In the genomic region with DNA sequence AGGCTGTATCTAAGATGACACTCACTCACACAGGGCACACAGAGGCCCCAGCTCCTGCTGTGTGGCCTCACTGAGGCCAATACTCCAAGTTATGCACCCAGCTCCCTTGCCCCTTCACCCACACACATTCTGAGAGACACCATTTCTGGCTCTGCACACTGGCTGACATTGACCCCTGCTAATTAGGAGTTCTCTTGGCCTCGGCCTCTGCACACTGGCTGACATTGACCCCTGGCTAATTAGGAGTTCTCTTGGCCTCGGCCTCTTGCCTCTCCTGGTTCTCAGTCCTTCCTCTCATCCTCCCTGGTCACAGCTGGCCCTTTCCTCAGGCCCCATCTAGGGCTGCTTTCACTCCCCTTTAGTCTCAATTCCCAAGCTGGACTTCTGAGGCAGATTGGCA, we compare ENCODE assay signal across 23 cellular contexts.
"Had no signal": no experiment of that assay in that cellular context is flagged by ENCODE, and none has a peak within 500 bp of the region (broad histone marks: within the 10 kb centered on the region; RNA-seq: fewer than 3 reads in every experiment).

No MANE protein-coding gene starts in this region.

- DNase-seq: activated CD4-positive, alpha-beta T cell treated with anti-CD3 and anti-CD28 coated beads for 1 hour; activated CD4-positive, alpha-beta T cell treated with anti-CD3 and anti-CD28 coated beads, Interleukin-2, amount 50 U/mL, for 4 hours; activated naive CD8-positive, alpha-beta T cell treated with anti-CD3 and anti-CD28 coated beads for 36 hours; activated T-cell treated with anti-CD3 and anti-CD28 coated beads, Interleukin-2, amount 50 U/mL, for 72 hours; amygdala; effector memory CD8-positive, alpha-beta T cell; heart left ventricle; immature natural killer cell; mammary epithelial cell; stimulated activated CD4-positive, alpha-beta T cell treated with anti-CD3 and anti-CD28 coated beads, Interleukin-4, amount 100 ng/mL, for 24 hours; stimulated activated naive CD8-positive, alpha-beta T cell treated with anti-CD3 and anti-CD28 coated beads, Interleukin-15, Interleukin-2, amounts not matched to agents 100 U/mL and 50 U/mL, for 24 hours; T-helper 1 cell; T1000 had no signal

- H3K36me3 Mint-ChIP-seq: activated naive CD8-positive, alpha-beta T cell treated with anti-CD3 and anti-CD28 coated beads for 36 hours; brain; immature natural killer cell had no signal

- H2AFZ ChIP-seq: parathyroid adenoma had no signal

- H3K36me3 ChIP-seq: heart left ventricle, thoracic aorta had no signal

- H3K4me1 ChIP-seq: heart left ventricle, parathyroid adenoma had no signal

- ATAC-seq: activated T-cell treated with anti-CD3 and anti-CD28 coated beads, Interleukin-2, amount 50 U/mL, for 72 hours; effector memory CD8-positive, alpha-beta T cell; left colon; naive thymus-derived CD8-positive, alpha-beta T cell; SK-N-SH treated with all-trans-retinoic acid at 6 μM for 48 hours; stimulated activated naive CD8-positive, alpha-beta T cell treated with anti-CD3 and anti-CD28 coated beads, Interleukin-15, Interleukin-2, amounts not matched to agents 100 U/mL and 50 U/mL, for 24 hours had no signal

- H3K27ac ChIP-seq: epithelial cell of prostate, heart left ventricle, parathyroid adenoma, skin epidermis, thoracic aorta had no signal

- H3K9ac ChIP-seq: parathyroid adenoma had no signal

- H3K4me3 ChIP-seq: heart left ventricle, skin epidermis, thoracic aorta had no signal

- H3K79me2 ChIP-seq: parathyroid adenoma had no signal

- H3K9me3 ChIP-seq: thoracic aorta had no signal

- H3K9me3 Mint-ChIP-seq: activated T-cell treated with anti-CD3 and anti-CD28 coated beads, Interleukin-2, amount 50 U/mL, for 72 hours; effector memory CD8-positive, alpha-beta T cell had no signal

- H3K27ac Mint-ChIP-seq: activated naive CD8-positive, alpha-beta T cell treated with anti-CD3 and anti-CD28 coated beads for 36 hours; activated T-cell treated with anti-CD3 and anti-CD28 coated beads, Interleukin-2, amount 50 U/mL, for 72 hours; brain; effector memory CD8-positive, alpha-beta T cell; immature natural killer cell; naive thymus-derived CD8-positive, alpha-beta T cell had no signal

- H3K4me1 Mint-ChIP-seq: activated naive CD8-positive, alpha-beta T cell treated with anti-CD3 and anti-CD28 coated beads for 36 hours; immature natural killer cell had no signal

- H3K4me3 Mint-ChIP-seq: activated naive CD8-positive, alpha-beta T cell treated with anti-CD3 and anti-CD28 coated beads for 36 hours; activated T-cell treated with anti-CD3 and anti-CD28 coated beads, Interleukin-2, amount 50 U/mL, for 72 hours; brain; effector memory CD8-positive, alpha-beta T cell; immature natural killer cell; naive thymus-derived CD8-positive, alpha-beta T cell had no signal

- FAIRE-seq: frontal cortex, urothelium cell line had no signal
